1 cellular context compared by ENCODE assay signal in genomic region chr2:158619496-158619895, GRCh38.
TF ChIP-seq lines count a peak whose summit lies in the region.

No MANE protein-coding gene starts in this region.

TF ChIP-seq in HepG2, 621 proteins besides CTCF, POLR2A, EP300 and RAD21 (continued from another document and continues in another):
- TF ChIP-seq AHDC1 (CRISPR knock-in tag; IDR thresholded peaks at IDR 0.05; ENCODE audit: borderline replicate concordance) (peak; percentile 58; the same call in 1 of the 2 replicates), MYNN (CRISPR knock-in tag; IDR thresholded peaks at IDR 0.05; ENCODE audit: low read depth) (no peak), FOXJ3 (CRISPR knock-in tag; IDR thresholded peaks at IDR 0.05; ENCODE audit: borderline replicate concordance) (peak; percentile 17; the same call in 1 of the 2 replicates), KMT2B (CRISPR knock-in tag; IDR thresholded peaks at IDR 0.05) (no peak), JUND (CRISPR knock-in tag; IDR thresholded peaks at IDR 0.05) (0 out of 2 replicates have a peak, but pooled peaks have one; percentile 31), HHEX (CRISPR knock-in tag; IDR thresholded peaks at IDR 0.05) (no peak), EEA1 (CRISPR knock-in tag; IDR thresholded peaks at IDR 0.05; ENCODE audit: borderline replicate concordance) (no peak), MAFG (CRISPR knock-in tag; IDR thresholded peaks at IDR 0.05) (peak; percentile 74), ZKSCAN1 (IDR thresholded peaks at IDR 0.05; ENCODE audit: low read length) (0 out of 2 replicates have a peak, but pooled peaks have one; percentile 59), ELF3 (CRISPR knock-in tag; IDR thresholded peaks at IDR 0.05) (peak; percentile 70), ZNF280D (CRISPR knock-in tag; IDR thresholded peaks at IDR 0.05) (0 out of 2 replicates have a peak, but pooled peaks have one; percentile 34), ZNF543 (CRISPR knock-in tag; IDR thresholded peaks at IDR 0.05) (no peak), MEIS2 (CRISPR knock-in tag; IDR thresholded peaks at IDR 0.05) (no peak), NFE2L2 (IDR thresholded peaks at IDR 0.05; ENCODE audit: low read length) (peak; percentile 89), FOXA3 (CRISPR knock-in tag; IDR thresholded peaks at IDR 0.05) (peak; percentile 82), MED1 (CRISPR knock-in tag; IDR thresholded peaks at IDR 0.05) (peak; percentile 39; the same call in 1 of the 2 replicates), ZNF12 (CRISPR knock-in tag; IDR thresholded peaks at IDR 0.05) (peak; percentile 84; the same call in 1 of the 2 replicates), SOX6 (IDR thresholded peaks at IDR 0.05) (no peak), SOX6 (CRISPR knock-in tag; IDR thresholded peaks at IDR 0.05) (peak; percentile 86), ZNF331 (CRISPR knock-in tag; IDR thresholded peaks at IDR 0.05) (peak; percentile 50; the same call in 1 of the 2 replicates), RFX1 (IDR thresholded peaks at IDR 0.05) (no peak), RAD51 (IDR thresholded peaks at IDR 0.05; ENCODE audit: borderline replicate concordance) (no peak), KDM1A (CRISPR knock-in tag; IDR thresholded peaks at IDR 0.05) (peak; percentile 72; the same call in 1 of the 2 replicates), ZNF788 (CRISPR knock-in tag; IDR thresholded peaks at IDR 0.05; ENCODE audit: borderline replicate concordance) (no peak), SOX13 (IDR thresholded peaks at IDR 0.05) (no peak), SOX13 (CRISPR knock-in tag; conservative IDR thresholded peaks at IDR 0.05 in 1 of 2, IDR thresholded peaks at IDR 0.05 in 1 of 2) (peak in 1 of 2 experiments; percentile 80; a peak in 2 of 4 replicates), RARA (CRISPR knock-in tag; IDR thresholded peaks at IDR 0.05) (0 out of 2 replicates have a peak, but pooled peaks have one; percentile 14), ZNF18 (CRISPR knock-in tag; IDR thresholded peaks at IDR 0.05; ENCODE audit: insufficient replicate concordance) (no peak), GABPB1 (CRISPR knock-in tag; IDR thresholded peaks at IDR 0.05) (no peak), PTBP1 (IDR thresholded peaks at IDR 0.05; ENCODE audit: low read depth, low read length, poor library complexity, severe bottlenecking) (no peak), U2AF1 (optimal IDR thresholded peaks at IDR 0.05; ENCODE audit: low read depth, low read length) (no peak), ZBTB26 (CRISPR knock-in tag; IDR thresholded peaks at IDR 0.05; ENCODE audit: borderline replicate concordance) (no peak), BCL6 (CRISPR knock-in tag; IDR thresholded peaks at IDR 0.05) (0 out of 2 replicates have a peak, but pooled peaks have one; percentile 30), HBP1 (CRISPR knock-in tag; IDR thresholded peaks at IDR 0.05; ENCODE audit: low read depth) (no peak), RNF2 (conservative IDR thresholded peaks at IDR 0.05; ENCODE audit: low read depth) (no peak), ZNF737 (CRISPR knock-in tag; IDR thresholded peaks at IDR 0.05; ENCODE audit: borderline replicate concordance) (no peak), SOX5 (CRISPR knock-in tag; IDR thresholded peaks at IDR 0.05; ENCODE audit: borderline replicate concordance) (peak; percentile 69; the same call in 1 of the 2 replicates), POLR2AphosphoS2 (IDR thresholded peaks at IDR 0.05; ENCODE audit: low read depth, low read length) (no peak), ELF1 (CRISPR knock-in tag; IDR thresholded peaks at IDR 0.05) (peak; percentile 25; the same call in 1 of the 2 replicates), MAFK (conservative IDR thresholded peaks at IDR 0.05 in 1 of 2, IDR thresholded peaks at IDR 0.05 in 1 of 2; ENCODE audit: low read length in 2 of 2) (peak; percentile 92 to 97), RBM22 (optimal IDR thresholded peaks at IDR 0.05; ENCODE audit: low read length) (peak; percentile 84), HDAC2 (CRISPR knock-in tag; IDR thresholded peaks at IDR 0.05) (peak; percentile 50), ZNF773 (CRISPR knock-in tag; IDR thresholded peaks at IDR 0.05; ENCODE audit: borderline replicate concordance) (no peak), ZMYM4 (CRISPR knock-in tag; IDR thresholded peaks at IDR 0.05) (peak; percentile 55; the same call in 1 of the 2 replicates), ZMYM3 (CRISPR knock-in tag; IDR thresholded peaks at IDR 0.05) (peak; percentile 67; the same call in 1 of the 2 replicates), ZNF691 (CRISPR knock-in tag; IDR thresholded peaks at IDR 0.05; ENCODE audit: borderline replicate concordance, low read depth) (peak; percentile 97), ARID5B (CRISPR knock-in tag; IDR thresholded peaks at IDR 0.05) (peak; percentile 81), ZBTB38 (CRISPR knock-in tag; IDR thresholded peaks at IDR 0.05) (no peak), GPBP1L1 (CRISPR knock-in tag; IDR thresholded peaks at IDR 0.05) (no peak)
